In genomic region chr17:77602062-77602746, GRCh38 we compare ENCODE assay signal across 9 cellular contexts.
DNase-seq lines count a peak whose midpoint lies in the region; ATAC-seq and TF ChIP-seq lines count a peak whose summit lies in the region.
"Had no signal": no experiment of that assay in that cellular context is flagged by ENCODE, and none has a peak within 500 bp of the region (broad histone marks: within the 10 kb centered on the region; RNA-seq: fewer than 3 reads in every experiment).

No MANE protein-coding gene starts in this region.

- H3K27ac ChIP-seq in gastroesophageal sphincter (peak overlapping the region; percentile 77 to 92 (median 92)), psoas muscle (peak overlapping the region; percentile 88)

- no peak for TF ChIP-seq EP300 in gastroesophageal sphincter (IDR thresholded peaks at IDR 0.05)

- H3K4me3 ChIP-seq in BJ (ENCODE audit: low read depth, low read length) (no peak overlapping the region), adipocyte (ENCODE audit: low read length) (peak overlapping the region; percentile 33), gastroesophageal sphincter (no peak overlapping the region), psoas muscle (peak overlapping the region; percentile 36)

- TF ChIP-seq POLR2A in gastroesophageal sphincter (IDR thresholded peaks at IDR 0.05): no peak

- no peaks in the 10 kb centered on the region for H3K36me3 ChIP-seq in BJ (ENCODE audit: control insufficient read depth, insufficient read depth, low read length)
- H3K36me3 ChIP-seq in adipocyte (ENCODE audit: control insufficient read depth, insufficient read depth, low read length, severe bottlenecking): no peaks in the 10 kb centered on the region
- H3K36me3 ChIP-seq in gastroesophageal sphincter: no peaks in the 10 kb centered on the region
- no peaks in the 10 kb centered on the region for H3K36me3 ChIP-seq in psoas muscle (ENCODE audit: insufficient read depth in 1 of 2, low read depth in 1 of 2)

- intact Hi-C loops in psoas muscle (cut with DNase I): loop anchor here in 1 of 2 donors (5.0 kb wide), 1 partner anchor 60 kb away; no protein-coding TSS in a partner anchor

- peak; percentile 95 for ATAC-seq in gastroesophageal sphincter
- ATAC-seq in psoas muscle: peak; percentile 94 to 97 (median 96)

- peak overlapping the region; percentile 80 for H3K9ac ChIP-seq in adipocyte (ENCODE audit: low read length)

- POLR2A ChIA-PET in BJ (lab: Charles Lee): interaction anchor here (0.6 to 0.8 kb wide), 2 partner anchors 70 to 356 kb away, joined by 3 read pairs; partner anchors contain the start of gene TNRC6C

- H3K4me1 ChIP-seq in adipocyte (ENCODE audit: control insufficient read depth, insufficient read depth, low read length): peaks cover 34% of the 10 kb centered on the region
- H3K4me1 ChIP-seq in gastroesophageal sphincter: peaks cover 8 to 41% (median 21%) of the 10 kb centered on the region in 3 donors
- peaks cover 32% of the 10 kb centered on the region for H3K4me1 ChIP-seq in psoas muscle

- 24 to 33% methylated on average over 3 of the region's 11 CpGs for WGBS in gastroesophageal sphincter (ENCODE audit: low coverage in 1 of 2), 2 donors
- 17 to 26% (median 21%) methylated on average over 11 of the region's 11 CpGs for WGBS in psoas muscle, 3 donors

- CTCF ChIA-PET in BJ (lab: Yijun Ruan, JAX): no interaction called here

- peak; percentile 69 for DNase-seq in BJ (ENCODE audit: low read depth)
- DNase-seq in adipocyte (ENCODE audit: low read depth): peak; percentile 87
- peak; percentile 79 to 92 for DNase-seq in psoas muscle
- no peak for DNase-seq in stimulated activated CD4-positive, alpha-beta T cell treated with anti-CD3 and anti-CD28 coated beads, Interleukin-4, amount 100 ng/mL, for 24 hours
- DNase-seq in NK-92 treated with Interleukin-12 subunit alpha and Interleukin-12 subunit beta, amount 100 ng/mL, for 24 hours (lab: John Stamatoyannopoulos, UW): no peak
- no peak for DNase-seq in activated CD4-positive, alpha-beta T cell treated with anti-CD3 and anti-CD28 coated beads for 4 hours
- no peak for DNase-seq in activated CD4-positive, alpha-beta T cell treated with anti-CD3 and anti-CD28 coated beads, Interleukin-2, amount 50 U/mL, for 48 hours
- DNase-seq: activated B cell treated with CpG ODN at 0.5 μM for 24 hours had no signal

- H3K9me3 ChIP-seq in adipocyte (ENCODE audit: control insufficient read depth, low read length) (no peaks in the 10 kb centered on the region), gastroesophageal sphincter (no peaks in the 10 kb centered on the region), psoas muscle (no peaks in the 10 kb centered on the region)

- TF ChIP-seq CTCF in BJ (IDR thresholded peaks at IDR 0.05; ENCODE audit: insufficient read depth, low read depth, low read length) (no peak), gastroesophageal sphincter (IDR thresholded peaks at IDR 0.05) (peak in 1 of 4 experiments; percentile 18), psoas muscle (IDR thresholded peaks at IDR 0.05) (no peak)

- H3K27me3 ChIP-seq in BJ (ENCODE audit: control insufficient read depth, insufficient read depth, low read length): peaks cover 2% of the 10 kb centered on the region; the same call in 1 of the 2 replicates
- H3K27me3 ChIP-seq in adipocyte (replicated peaks; ENCODE audit: control insufficient read depth, insufficient read depth, low read length): peaks cover 9% of the 10 kb centered on the region
- H3K27me3 ChIP-seq in gastroesophageal sphincter: no peaks in the 10 kb centered on the region
- H3K27me3 ChIP-seq in psoas muscle (ENCODE audit: insufficient read depth in 3 of 3, low read length in 2 of 3): no peaks in the 10 kb centered on the region

Comparison
In these comparisons a context has a peak if more than half of its experiments do, and no peak if none do; other contexts are left out.
1. DNase-seq: peak in BJ (single experiment), adipocyte (single experiment) and psoas muscle (2 of 2); none in stimulated activated CD4-positive, alpha-beta T cell treated with anti-CD3 and anti-CD28 coated beads, Interleukin-4, amount 100 ng/mL, for 24 hours (single experiment), NK-92 treated with Interleukin-12 subunit alpha and Interleukin-12 subunit beta, amount 100 ng/mL, for 24 hours (single experiment), activated CD4-positive, alpha-beta T cell treated with anti-CD3 and anti-CD28 coated beads for 4 hours (0 of 2) and activated CD4-positive, alpha-beta T cell treated with anti-CD3 and anti-CD28 coated beads, Interleukin-2, amount 50 U/mL, for 48 hours (0 of 2).
2. H3K4me3 ChIP-seq: peak in adipocyte (single experiment) and psoas muscle (single experiment); none in BJ (single experiment) and gastroesophageal sphincter (0 of 2).